ENCODE assay signal across 15 cellular contexts in the genomic region with DNA sequence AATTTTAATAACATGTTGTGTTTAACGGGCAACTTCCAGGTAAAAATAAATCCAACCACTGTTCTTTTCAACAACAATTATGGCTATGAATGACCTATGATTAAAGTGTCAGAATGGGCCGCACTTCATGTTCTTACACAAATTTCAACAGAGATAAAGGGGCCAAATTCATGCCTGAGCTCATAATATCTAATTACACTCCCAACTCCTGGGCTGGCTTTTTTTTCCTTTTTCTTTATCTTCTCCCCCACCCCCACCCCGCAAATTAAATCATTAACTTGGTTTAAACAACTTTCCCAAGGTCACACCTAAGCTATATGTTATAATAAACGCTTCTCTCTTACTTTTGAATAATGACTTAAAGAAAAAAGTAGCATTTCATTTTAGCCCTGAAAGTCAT. TPM values are rescaled to one million over a fixed set of nuclear protein-coding genes. Genes with fewer than 3 reads are reported as not detected.
"Had no signal": no experiment of that assay in that cellular context is flagged by ENCODE, and none has a peak within 500 bp of the region (broad histone marks: within the 10 kb centered on the region; RNA-seq: fewer than 3 reads in every experiment).

No MANE protein-coding gene starts in this region.

- ATAC-seq: activated T-cell treated with anti-CD3 and anti-CD28 coated beads, Interleukin-2, amount 50 U/mL, for 72 hours; left lung; natural killer cell; stimulated activated naive B cell treated with anti-CD40 and anti-IgM and Interleukin-4, amounts not matched to agents 10 μg/mL and 1 μg/mL and 100 μg/mL, for 72 hours had no signal

- H3K9me3 ChIP-seq: left lung, tibial nerve had no signal

- H3K27ac ChIP-seq: epithelial cell of prostate, left lung had no signal

- H3K4me3 ChIP-seq: left lung, tibial nerve had no signal

- H3K4me3 Mint-ChIP-seq: activated B cell treated with CpG ODN at 0.5 μM for 24 hours; activated CD4-positive, alpha-beta T cell treated with anti-CD3 and anti-CD28 coated beads, Interleukin-2, amount 10 ng/mL, durations not matched to agents 24 days and 14 days; activated naive CD8-positive, alpha-beta T cell treated with anti-CD3 and anti-CD28 coated beads for 36 hours; activated T-cell treated with anti-CD3 and anti-CD28 coated beads, Interleukin-2, amount 50 U/mL, for 72 hours; natural killer cell; stimulated activated naive B cell treated with anti-CD40 and anti-IgM and Interleukin-4, amounts not matched to agents 10 μg/mL and 1 μg/mL and 100 μg/mL, for 72 hours had no signal

- H3K4me1 Mint-ChIP-seq: activated CD4-positive, alpha-beta T cell treated with anti-CD3 and anti-CD28 coated beads, Interleukin-2, amount 10 ng/mL, durations not matched to agents 24 days and 14 days; activated naive CD8-positive, alpha-beta T cell treated with anti-CD3 and anti-CD28 coated beads for 36 hours; natural killer cell had no signal

- H3K27ac Mint-ChIP-seq: activated CD4-positive, alpha-beta T cell treated with anti-CD3 and anti-CD28 coated beads, Interleukin-2, amount 10 ng/mL, durations not matched to agents 24 days and 14 days; activated naive CD8-positive, alpha-beta T cell treated with anti-CD3 and anti-CD28 coated beads for 36 hours; activated T-cell treated with anti-CD3 and anti-CD28 coated beads, Interleukin-2, amount 50 U/mL, for 72 hours; natural killer cell had no signal

- H3K9me3 Mint-ChIP-seq: activated B cell treated with CpG ODN at 0.5 μM for 24 hours; activated CD4-positive, alpha-beta T cell treated with anti-CD3 and anti-CD28 coated beads, Interleukin-2, amount 10 ng/mL, durations not matched to agents 24 days and 14 days; activated naive CD8-positive, alpha-beta T cell treated with anti-CD3 and anti-CD28 coated beads for 36 hours; natural killer cell; stimulated activated naive B cell treated with anti-CD40 and anti-IgM and Interleukin-4, amounts not matched to agents 10 μg/mL and 1 μg/mL and 100 μg/mL, for 72 hours had no signal

- DNase-seq: activated B cell treated with CpG ODN at 0.5 μM for 24 hours; activated CD4-positive, alpha-beta T cell treated with anti-CD3 and anti-CD28 coated beads, Interleukin-2, amount 10 ng/mL, durations not matched to agents 24 days and 14 days; activated CD8-positive, alpha-beta memory T cell treated with anti-CD3 and anti-CD28 coated beads, Interleukin-2, amount 50 U/mL, for 48 hours; activated naive CD8-positive, alpha-beta T cell treated with anti-CD3 and anti-CD28 coated beads for 36 hours; activated T-cell treated with anti-CD3 and anti-CD28 coated beads, Interleukin-2, amount 50 U/mL, for 72 hours; amygdala; head of caudate nucleus; left lung; mesendoderm; natural killer cell; stimulated activated CD4-positive, alpha-beta T cell treated with anti-CD3 and anti-CD28 coated beads, Interleukin-2, amount 100 ng/mL, for 48 hours; stimulated activated naive B cell treated with anti-CD40 and anti-IgM and Interleukin-4, amounts not matched to agents 10 μg/mL and 1 μg/mL and 100 μg/mL, for 72 hours; T-helper 2 cell had no signal

- H3K36me3 Mint-ChIP-seq: activated naive CD8-positive, alpha-beta T cell treated with anti-CD3 and anti-CD28 coated beads for 36 hours; natural killer cell had no signal

- H3K36me3 ChIP-seq: left lung, tibial nerve had no signal

- H3K27me3 Mint-ChIP-seq: activated B cell treated with CpG ODN at 0.5 μM for 24 hours; activated CD4-positive, alpha-beta T cell treated with anti-CD3 and anti-CD28 coated beads, Interleukin-2, amount 10 ng/mL, durations not matched to agents 24 days and 14 days; stimulated activated naive B cell treated with anti-CD40 and anti-IgM and Interleukin-4, amounts not matched to agents 10 μg/mL and 1 μg/mL and 100 μg/mL, for 72 hours had no signal

- H3K27me3 ChIP-seq: left lung, tibial nerve had no signal

RNA-seq across cellular contexts. Expression of a gene that starts 25.9 kb away (rescaled TPM):
- total RNA-seq: activated CD4-positive, alpha-beta T cell treated with anti-CD3 and anti-CD28 coated beads, Interleukin-2, amount 10 ng/mL, durations not matched to agents 24 days and 14 days had no signal
